ENCODE assay signal across 8 cellular contexts in the genomic region with DNA sequence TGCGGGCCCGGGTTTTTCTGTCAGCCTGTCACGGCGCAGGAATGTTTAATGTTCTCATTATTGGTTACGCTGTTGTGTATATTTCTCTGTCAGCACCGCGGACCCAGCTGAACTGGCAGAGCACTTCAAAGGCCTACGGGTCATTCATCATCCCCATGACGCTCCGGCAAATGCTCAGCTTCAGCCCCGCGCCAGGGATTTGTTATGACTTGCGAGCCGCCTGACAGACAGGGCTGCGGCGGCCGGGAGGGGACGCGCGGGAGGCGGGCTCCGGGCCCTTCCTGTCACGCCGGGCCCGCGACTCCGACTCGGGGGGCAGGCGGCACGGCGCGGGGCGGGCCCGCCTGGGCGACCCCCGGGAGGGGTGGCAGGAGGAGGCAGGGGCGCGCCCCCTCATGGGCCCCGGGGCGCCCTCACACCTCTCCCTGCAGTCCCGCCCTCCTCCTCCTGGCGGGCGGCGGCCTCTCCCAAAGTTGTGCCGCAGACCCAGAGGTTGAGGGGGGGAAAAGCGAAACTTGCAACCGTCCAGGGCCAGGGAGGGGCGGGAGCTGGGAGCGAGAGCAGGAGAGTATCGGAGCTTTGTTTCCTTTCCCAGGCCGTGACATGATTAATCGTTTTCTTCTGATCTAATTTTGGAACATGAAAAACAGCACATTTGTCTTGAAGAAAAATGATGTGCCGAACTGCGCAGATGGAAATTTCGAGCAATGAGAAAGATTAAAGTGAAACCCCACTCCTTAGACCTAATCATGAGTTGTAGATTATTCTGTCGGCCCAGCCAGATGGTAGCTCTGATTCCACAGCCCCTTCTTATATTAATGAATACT. TPM values are rescaled to one million over a fixed set of nuclear protein-coding genes. Genes with fewer than 3 reads are reported as not detected.
DNase-seq lines count a peak whose midpoint lies in the region; ATAC-seq and TF ChIP-seq lines count a peak whose summit lies in the region.

No MANE protein-coding gene starts in this region.

- POLR2A ChIA-PET in A673 (lab: Charles Lee; ENCODE audit: low non-redundant PET): no interaction called here

- no peak overlapping the region for H3K27ac ChIP-seq in A673 (ENCODE audit: low read depth, low read length, poor library complexity, severe bottlenecking)

- H3K9me3 ChIP-seq in A673 (ENCODE audit: low read depth, low read length, poor library complexity, severe bottlenecking) (no peaks in the 10 kb centered on the region), mucosa of descending colon (peaks cover 4% of the 10 kb centered on the region)

- no peaks in the 10 kb centered on the region for H3K36me3 ChIP-seq in A673 (ENCODE audit: insufficient read depth, low read length, poor library complexity, severe bottlenecking)
- H3K36me3 ChIP-seq in mucosa of descending colon (ENCODE audit: low read depth): no peaks in the 10 kb centered on the region

- ATAC-seq in GM18867 (IDR thresholded peaks at IDR 0.05; ENCODE audit: unreplicated experiment) (peak; percentile 84), HG03442 (IDR thresholded peaks at IDR 0.05; ENCODE audit: unreplicated experiment) (peak; percentile 75), mucosa of descending colon (peak; percentile 89)

- H3K4me1 ChIP-seq in A673 (ENCODE audit: insufficient read depth, low read length, poor library complexity, severe bottlenecking) (peaks cover 6% of the 10 kb centered on the region), mucosa of descending colon (ENCODE audit: low read depth) (peaks cover 6% of the 10 kb centered on the region)

- BruUV-seq in A673 (replicated peaks; lab: Mats Ljungman, UMichigan): no TSS peak

- DNase-seq in A673 (ENCODE audit: low spot score): peak; percentile 67
- DNase-seq in NOMO-1 (lab: John Stamatoyannopoulos, UW; ENCODE audit: unreplicated experiment in 2 of 2): peak; percentile 58 to 68
- peak; percentile 48 for DNase-seq in activated T-cell treated with anti-CD3 and anti-CD28 coated beads for 24 hours (ENCODE audit: low read depth)
- DNase-seq in epithelial cell of esophagus (ENCODE audit: low read depth): peak; percentile 99
- DNase-seq in mucosa of descending colon: peak; percentile 69 to 80 (median 77)
- peak; percentile 36 to 39 for DNase-seq in stimulated activated CD8-positive, alpha-beta memory T cell treated with anti-CD3 and anti-CD28 coated beads, Interleukin-2, amount 100 ng/mL, for 1 hour (ENCODE audit: low read depth in 2 of 2)

- peak overlapping the region; percentile 49 for H3K4me3 ChIP-seq in A673 (ENCODE audit: low read depth, low read length, poor library complexity, severe bottlenecking)
- H3K4me3 ChIP-seq in epithelial cell of esophagus (ENCODE audit: low read length): peak overlapping the region; percentile 35
- H3K4me3 ChIP-seq in mucosa of descending colon: no peak overlapping the region

- H3K27me3 ChIP-seq in A673 (replicated peaks; ENCODE audit: insufficient read depth, low read depth, low read length, poor library complexity): peaks cover 52% of the 10 kb centered on the region

- intact Hi-C loops in A673 (cut with micrococcal nuclease; ENCODE audit: unreplicated experiment): no loop called here
- intact Hi-C loops in mucosa of descending colon (cut with DNase I, micrococcal nuclease): no loop called here

- CTCF ChIA-PET in A673 (lab: Charles Lee): interaction anchor here (0.5 kb wide), 1 partner anchor 61 kb away, joined by 3 read pairs; no protein-coding TSS in a partner anchor

- peak; percentile 31; the same call in 1 of the 2 replicates for TF ChIP-seq CTCF in A673 (conservative IDR thresholded peaks at IDR 0.05; ENCODE audit: low read depth, low read length)
- TF ChIP-seq CTCF in epithelial cell of esophagus (IDR thresholded peaks at IDR 0.05; ENCODE audit: insufficient read depth, low read depth, low read length, missing control alignments): peak; percentile 13
- TF ChIP-seq CTCF in mucosa of descending colon (IDR thresholded peaks at IDR 0.05): no peak

RNA-seq across cellular contexts. Expression of a gene that starts 59.3 kb away (rescaled TPM):
- total RNA-seq in A673 (2021) (3.4 and 3.8 TPM in 2 replicates), mucosa of descending colon (10 to 100 TPM; 42.9 to 76.3 (median 72.3) TPM)

Comparison
In these comparisons a context has a peak if more than half of its experiments do, and no peak if none do; other contexts are left out.
1. DNase-seq: peak in every context shown above with its lines; median percentile 99 in epithelial cell of esophagus; 77 in mucosa of descending colon; 67 in A673; 63 in NOMO-1; 48 in activated T-cell treated with anti-CD3 and anti-CD28 coated beads for 24 hours; 38 in stimulated activated CD8-positive, alpha-beta memory T cell treated with anti-CD3 and anti-CD28 coated beads, Interleukin-2, amount 100 ng/mL, for 1 hour.